In genomic region chr10:131110241-131110783, GRCh38 we compare ENCODE assay signal across 1 cellular context.
TF ChIP-seq lines count a peak whose summit lies in the region.

No MANE protein-coding gene starts in this region.

TF ChIP-seq in H1, 55 proteins besides CTCF, POLR2A, EP300 and RAD21 (continued from another document):
- TF ChIP-seq GABPA (IDR thresholded peaks at IDR 0.05; ENCODE audit: borderline replicate concordance, insufficient read depth, low read length) = no peak
- no peak for TF ChIP-seq E2F6 (IDR thresholded peaks at IDR 0.05)
